15 cellular contexts compared by ENCODE assay signal in the genomic region with DNA sequence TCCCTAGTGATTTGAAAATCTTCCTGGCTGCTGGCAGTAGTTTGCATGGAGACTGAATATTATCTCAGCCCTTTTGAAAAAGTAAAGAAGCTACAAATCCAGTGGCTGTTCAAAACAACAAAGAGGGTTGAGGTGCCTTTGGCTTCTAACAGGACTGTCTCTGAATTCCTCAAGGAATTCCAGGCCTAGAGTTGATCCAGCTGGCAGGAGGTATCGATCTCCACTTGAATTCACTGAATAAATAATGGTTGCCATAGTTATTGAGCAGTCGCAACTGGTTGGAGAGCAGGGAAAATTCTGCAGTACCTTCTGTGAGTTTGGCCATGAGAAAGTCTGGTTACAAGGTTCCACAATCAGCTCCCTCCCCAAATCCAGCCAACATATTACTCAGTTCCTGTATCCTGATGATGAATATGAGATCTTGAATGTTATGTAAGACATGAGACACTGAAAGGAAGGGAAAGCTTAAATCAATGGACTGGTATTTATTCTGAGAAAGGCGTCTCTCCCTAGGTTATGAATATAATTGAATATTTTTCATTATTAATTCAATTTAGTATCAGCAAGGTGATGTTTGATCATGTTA. TPM values are rescaled to one million over a fixed set of nuclear protein-coding genes. Genes with fewer than 3 reads are reported as not detected.
DNase-seq lines count a peak whose midpoint lies in the region; ATAC-seq and TF ChIP-seq lines count a peak whose summit lies in the region.
"Had no signal": no experiment of that assay in that cellular context is flagged by ENCODE, and none has a peak within 500 bp of the region (broad histone marks: within the 10 kb centered on the region; RNA-seq: fewer than 3 reads in every experiment).

No MANE protein-coding gene starts in this region.

- no peak for TF ChIP-seq POLR2A in tibial nerve (IDR thresholded peaks at IDR 0.05)
- no peak for TF ChIP-seq POLR2A in spleen (IDR thresholded peaks at IDR 0.05)

- H3K4me1 ChIP-seq in tibial nerve (no peaks in the 10 kb centered on the region), spleen (no peaks in the 10 kb centered on the region)
- H3K4me1 ChIP-seq: right atrium auricular region, stomach had no signal

- TF ChIP-seq CTCF in cardiac fibroblast (IDR thresholded peaks at IDR 0.05; ENCODE audit: low read depth, low read length) = no peak
- TF ChIP-seq CTCF in nephron (IDR thresholded peaks at IDR 0.05; ENCODE audit: unreplicated experiment in 3 of 3) = no peak
- no peak for TF ChIP-seq CTCF in tibial nerve (IDR thresholded peaks at IDR 0.05)
- no peak for TF ChIP-seq CTCF in spleen (IDR thresholded peaks at IDR 0.05 in 8 of 11, conservative IDR thresholded peaks at IDR 0.05 in 3 of 11)

- intact Hi-C loops in spleen (cut with DNase I; ENCODE audit: low total_unique reads) = no loop called here

- no peaks in the 10 kb centered on the region for H3K36me3 Mint-ChIP-seq in nephron (ENCODE audit: low read depth)

- H3K27ac Mint-ChIP-seq in nephron = peak overlapping the region; percentile 61 to 82 (median 76)
- H3K27ac Mint-ChIP-seq in stimulated activated naive CD8-positive, alpha-beta T cell treated with anti-CD3 and anti-CD28 coated beads, Interleukin-15, amount 100 ng/mL, for 72 hours = no peak overlapping the region
- H3K27ac Mint-ChIP-seq: CD4-positive, alpha-beta memory T cell had no signal

- H3K9me3 Mint-ChIP-seq in nephron = no peaks in the 10 kb centered on the region
- H3K9me3 Mint-ChIP-seq in stimulated activated naive CD8-positive, alpha-beta T cell treated with anti-CD3 and anti-CD28 coated beads, Interleukin-15, amount 100 ng/mL, for 72 hours = no peaks in the 10 kb centered on the region

- no peak for TF ChIP-seq EP300 in tibial nerve (IDR thresholded peaks at IDR 0.05)

- WGBS in tibial nerve, 2 donors = 55 to 64% methylated on average over 3 of the region's 3 CpGs
- WGBS in spleen, 5 donors = 79 to 88% (median 84%) methylated on average over 3 of the region's 3 CpGs

- H3K4me1 Mint-ChIP-seq in nephron = peaks cover 40% of the 10 kb centered on the region
- H3K4me1 Mint-ChIP-seq in stimulated activated naive CD8-positive, alpha-beta T cell treated with anti-CD3 and anti-CD28 coated beads, Interleukin-15, amount 100 ng/mL, for 72 hours = no peaks in the 10 kb centered on the region
- H3K4me1 Mint-ChIP-seq: CD4-positive, alpha-beta memory T cell had no signal

- ATAC-seq in stimulated activated naive CD8-positive, alpha-beta T cell treated with anti-CD3 and anti-CD28 coated beads, Interleukin-15, amount 100 ng/mL, for 72 hours = no peak
- ATAC-seq: activated CD4-positive, CD25-positive, alpha-beta regulatory T cell treated with anti-CD3 and anti-CD28 coated beads, Interleukin-2, amount 50 U/mL, for 24 hours had no signal

- peak; percentile 32 for DNase-seq in EH (ENCODE audit: low read depth)
- peak; percentile 23 for DNase-seq in M059J (ENCODE audit: low read depth)
- DNase-seq in cardiac fibroblast (ENCODE audit: low read depth in 2 of 2) = peak; percentile 30 to 74
- no peak for DNase-seq in tibial nerve (ENCODE audit: low spot score in 2 of 2)
- no peak for DNase-seq in spleen
- no peak for DNase-seq in stimulated activated naive CD8-positive, alpha-beta T cell treated with anti-CD3 and anti-CD28 coated beads, Interleukin-15, amount 100 ng/mL, for 72 hours
- no peak for DNase-seq in COLO829 (ENCODE audit: low spot score)
- DNase-seq: CD4-positive, alpha-beta memory T cell; cortex of kidney; kidney; NCI-H1417 treated with DMSO at 0.1 percent for 48 hours; stomach had no signal

- no peak overlapping the region for H3K4me3 ChIP-seq in cardiac fibroblast (replicated peaks in 1 of 2; ENCODE audit: low read depth in 2 of 2, low read length in 2 of 2)
- H3K4me3 ChIP-seq in tibial nerve = no peak overlapping the region
- H3K4me3 ChIP-seq in spleen = no peak overlapping the region
- H3K4me3 ChIP-seq: right atrium auricular region, stomach had no signal

- H3K27ac ChIP-seq in tibial nerve (no peak overlapping the region), spleen (no peak overlapping the region)
- H3K27ac ChIP-seq: right atrium auricular region, stomach had no signal

- no peak overlapping the region for H3K4me3 Mint-ChIP-seq in nephron
- no peak overlapping the region for H3K4me3 Mint-ChIP-seq in stimulated activated naive CD8-positive, alpha-beta T cell treated with anti-CD3 and anti-CD28 coated beads, Interleukin-15, amount 100 ng/mL, for 72 hours
- H3K4me3 Mint-ChIP-seq: CD4-positive, alpha-beta memory T cell had no signal

- no peaks in the 10 kb centered on the region for H3K27me3 Mint-ChIP-seq in nephron (ENCODE audit: low read depth)
- no peaks in the 10 kb centered on the region for H3K27me3 Mint-ChIP-seq in stimulated activated naive CD8-positive, alpha-beta T cell treated with anti-CD3 and anti-CD28 coated beads, Interleukin-15, amount 100 ng/mL, for 72 hours

- H3K9me3 ChIP-seq in tibial nerve = no peaks in the 10 kb centered on the region
- no peaks in the 10 kb centered on the region for H3K9me3 ChIP-seq in spleen
- H3K9me3 ChIP-seq: right atrium auricular region, stomach had no signal

- H3K36me3 ChIP-seq in tibial nerve (no peaks in the 10 kb centered on the region), spleen (no peaks in the 10 kb centered on the region)
- H3K36me3 ChIP-seq: right atrium auricular region had no signal

- H3K27me3 ChIP-seq in tibial nerve = no peaks in the 10 kb centered on the region
- no peaks in the 10 kb centered on the region for H3K27me3 ChIP-seq in spleen (replicated peaks in 1 of 7)
- H3K27me3 ChIP-seq: right atrium auricular region, stomach had no signal

RNA-seq across cellular contexts. Expression of a gene that starts 37.8 kb away (rescaled TPM):
- total RNA-seq in M059J (2014; rRNA removed; shearing (Covaris generic)) = 0.05 and 0.17 TPM in 2 replicates
- 10 to 100 TPM in 1 of 4 donors, 1 to 10 TPM in 3; 3.0 to 12.7 (median 4.8) TPM for total RNA-seq in tibial nerve
- total RNA-seq in spleen = 1 to 10 TPM in 5 of 7 donors, under 1 TPM in 2; 0.32 to 6.7 (median 2.8) TPM
- 1 to 10 TPM; 1.1 to 1.8 (median 1.2) TPM for polyA plus RNA-seq in spleen

RNA-seq across cellular contexts. Expression of a gene that starts 47.0 kb away (rescaled TPM):
- total RNA-seq in M059J (2014; rRNA removed; shearing (Covaris generic)) = 15.3 and 34.8 TPM in 2 replicates
- total RNA-seq in tibial nerve = 10 to 100 TPM; 24.3 to 43.1 (median 33.7) TPM
- total RNA-seq in spleen = 10 to 100 TPM; 36.0 to 52.1 (median 41.2) TPM
- polyA plus RNA-seq in spleen = 1 to 10 TPM; 3.1 to 6.5 (median 3.4) TPM

Comparison
In these comparisons a context has a peak if more than half of its experiments do, and no peak if none do; other contexts are left out.
1. DNase-seq: peak in EH (single experiment), M059J (single experiment) and cardiac fibroblast (2 of 2); none in tibial nerve (0 of 2), spleen (single experiment), stimulated activated naive CD8-positive, alpha-beta T cell treated with anti-CD3 and anti-CD28 coated beads, Interleukin-15, amount 100 ng/mL, for 72 hours (0 of 2) and COLO829 (single experiment).
2. H3K27ac Mint-ChIP-seq: peak in nephron (3 of 3); none in stimulated activated naive CD8-positive, alpha-beta T cell treated with anti-CD3 and anti-CD28 coated beads, Interleukin-15, amount 100 ng/mL, for 72 hours (0 of 2).